9 cellular contexts compared by ENCODE assay signal in genomic region chr1:213704941-213705340, GRCh38.
"Had no signal": no experiment of that assay in that cellular context is flagged by ENCODE, and none has a peak within 500 bp of the region (broad histone marks: within the 10 kb centered on the region; RNA-seq: fewer than 3 reads in every experiment).

No MANE protein-coding gene starts in this region.

- H3K9me3 ChIP-seq: HAP-1 had no signal

- H2AFZ ChIP-seq: GM23248 had no signal

- H3K27ac Mint-ChIP-seq: HFFc6 had no signal

- DNase-seq: GM23248, GOT3, H7, HFFc6, IMR-90, KG1 had no signal

- H3K9ac ChIP-seq: GM23248 had no signal

- H3K27ac ChIP-seq: GM23248 had no signal

- H3K4me3 ChIP-seq: GM23248, HAP-1, K562 had no signal

- H3K4me1 ChIP-seq: HAP-1 had no signal

- ATAC-seq: HCT116, K562 had no signal

- H3K4me3 Mint-ChIP-seq: HFFc6 had no signal

- H3K36me3 ChIP-seq: HAP-1 had no signal
